Comparison of ENCODE assay signal across 8 cellular contexts in the genomic region with DNA sequence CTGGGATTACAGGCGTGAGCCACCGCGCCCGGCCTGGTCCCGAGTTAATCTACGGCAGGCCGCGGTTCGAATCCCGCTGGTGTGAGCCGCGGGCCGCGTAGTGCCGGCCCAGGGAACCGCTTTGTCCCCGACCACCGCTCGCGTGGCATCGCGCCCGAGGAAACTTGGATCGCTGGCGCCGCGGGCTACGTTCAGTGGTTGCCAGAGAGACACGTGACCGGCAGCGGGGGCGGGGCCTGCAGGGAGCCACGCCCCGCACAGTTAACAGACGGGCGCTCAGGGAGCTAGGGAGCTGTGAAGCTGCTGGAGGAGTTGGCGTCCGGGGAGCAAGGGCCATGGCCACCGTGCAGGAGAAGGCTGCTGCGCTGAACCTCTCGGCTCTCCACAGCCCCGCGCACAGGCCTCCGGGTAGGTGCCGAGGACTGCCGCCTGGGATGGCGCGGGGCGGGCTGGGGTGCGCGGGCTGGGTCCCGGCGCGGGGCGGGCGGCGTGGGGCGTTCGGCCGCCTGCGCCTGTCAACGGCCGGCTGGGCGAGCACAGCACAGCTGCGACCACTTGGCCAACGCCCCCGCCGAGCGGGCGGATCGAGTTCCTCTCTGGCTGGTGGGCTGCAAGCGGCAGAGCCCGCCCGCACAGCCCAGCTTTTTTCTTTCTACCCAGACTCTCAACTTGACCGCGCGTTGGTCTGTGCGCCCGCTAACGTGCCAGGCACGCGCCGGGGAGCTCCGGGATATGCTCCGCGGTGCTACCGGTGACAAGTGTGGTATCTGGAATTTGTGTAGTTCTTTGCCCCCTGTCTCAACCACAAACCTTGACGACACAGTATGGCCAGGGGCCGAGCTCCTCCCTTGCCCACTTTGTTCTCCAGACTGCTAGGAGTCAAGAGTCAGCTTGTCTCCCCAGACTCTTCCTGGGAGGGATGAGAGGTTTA. TPM values are rescaled to one million over a fixed set of nuclear protein-coding genes. Genes with fewer than 3 reads are reported as not detected.
DNase-seq lines count a peak whose midpoint lies in the region; ATAC-seq lines count a peak whose summit lies in the region.

Gene DEPDC7 (plus strand): TSS at position 258 of the 931 bp plus-strand sequence. CDS start 78 bp downstream, at position 336.

- no peaks in the 10 kb centered on the region for H3K36me3 ChIP-seq in CD4-positive, CD25-positive, alpha-beta regulatory T cell (ENCODE audit: control insufficient read depth, insufficient read depth, low read length)
- no peaks in the 10 kb centered on the region for H3K36me3 ChIP-seq in esophagus (ENCODE audit: control insufficient read depth in 2 of 2, insufficient read depth in 2 of 2, low read length in 1 of 2)

- no peak within 1 kb of the TSS for H3K27ac ChIP-seq in CD4-positive, CD25-positive, alpha-beta regulatory T cell (ENCODE audit: insufficient read depth, low read length, poor library complexity, severe bottlenecking)
- H3K27ac ChIP-seq in esophagus (ENCODE audit: low read depth in 2 of 2, low read length in 1 of 2), result peak within 1 kb of the TSS; percentile 41 to 67

- H3K4me1 Mint-ChIP-seq in CD4-positive, CD25-positive, alpha-beta regulatory T cell, result peaks cover 0 to 52% (median 25%) of the 10 kb centered on the region in 4 donors

- H3K4me3 ChIP-seq in CD4-positive, CD25-positive, alpha-beta regulatory T cell (ENCODE audit: low read depth, low read length), result peak within 1 kb of the TSS; percentile 61
- peak within 1 kb of the TSS; percentile 72 to 75 for H3K4me3 ChIP-seq in esophagus (ENCODE audit: low read depth in 1 of 2, low read length in 2 of 2)

- 3% methylated on average over 84 to 89 of the region's 89 CpGs for WGBS in esophagus, 2 donors

- no peaks in the 10 kb centered on the region for H3K36me3 Mint-ChIP-seq in CD4-positive, CD25-positive, alpha-beta regulatory T cell

- no peaks in the 10 kb centered on the region for H3K9me3 ChIP-seq in CD4-positive, CD25-positive, alpha-beta regulatory T cell (ENCODE audit: control insufficient read depth in 2 of 2, low read length in 2 of 2)
- no peaks in the 10 kb centered on the region for H3K9me3 ChIP-seq in esophagus (ENCODE audit: control insufficient read depth in 2 of 2, insufficient read depth in 1 of 2, low read depth in 1 of 2, low read length in 1 of 2)

- H3K4me1 ChIP-seq in CD4-positive, CD25-positive, alpha-beta regulatory T cell (ENCODE audit: control insufficient read depth, insufficient read depth, low read length, poor library complexity, severe bottlenecking), result peaks cover 31% of the 10 kb centered on the region
- no peaks in the 10 kb centered on the region for H3K4me1 ChIP-seq in esophagus (ENCODE audit: control insufficient read depth in 2 of 2, insufficient read depth in 2 of 2, low read length in 1 of 2)

- peaks cover 0 to 2% (median 0%) of the 10 kb centered on the region in 7 donors for H3K9me3 Mint-ChIP-seq in CD4-positive, CD25-positive, alpha-beta regulatory T cell

- peaks cover 29% of the 10 kb centered on the region for H3K27me3 ChIP-seq in CD4-positive, CD25-positive, alpha-beta regulatory T cell (ENCODE audit: control insufficient read depth, insufficient read depth, low read length)
- H3K27me3 ChIP-seq in esophagus (ENCODE audit: control insufficient read depth in 1 of 2, insufficient read depth in 2 of 2, low read length in 2 of 2), result no peaks in the 10 kb centered on the region

- peak; percentile 72 to 74 for ATAC-seq in CD4-positive, CD25-positive, alpha-beta regulatory T cell (ENCODE audit: low read depth in 2 of 2)
- peak; percentile 66 for ATAC-seq in GM19438 (IDR thresholded peaks at IDR 0.05; ENCODE audit: low read depth, unreplicated experiment)
- ATAC-seq in HG03558 (IDR thresholded peaks at IDR 0.05; ENCODE audit: extremely low read depth, unreplicated experiment), result peak; percentile 46

- peak within 1 kb of the TSS; percentile 35 to 74 (median 51) for H3K27ac Mint-ChIP-seq in CD4-positive, CD25-positive, alpha-beta regulatory T cell

- H3K27me3 Mint-ChIP-seq in CD4-positive, CD25-positive, alpha-beta regulatory T cell, result peaks cover 68% of the 10 kb centered on the region

- H3K4me3 Mint-ChIP-seq in CD4-positive, CD25-positive, alpha-beta regulatory T cell, result peak within 1 kb of the TSS; percentile 44 to 88 (median 74)

- DNase-seq in CD4-positive, CD25-positive, alpha-beta regulatory T cell, result peak; percentile 60 to 78 (median 72)
- DNase-seq in NOMO-1 (lab: John Stamatoyannopoulos, UW; ENCODE audit: unreplicated experiment in 2 of 2) (peak; percentile 42 to 67), activated T-cell treated with anti-CD3 and anti-CD28 coated beads for 4 hours (peak; percentile 74), mucosa of gallbladder (ENCODE audit: low spot score) (peak; percentile 93)
- DNase-seq in stimulated activated CD8-positive, alpha-beta memory T cell treated with anti-CD3 and anti-CD28 coated beads, Interleukin-2, amount 100 ng/mL, for 1 hour (ENCODE audit: low read depth in 2 of 2), result peak; percentile 56 to 60

RNA-seq across cellular contexts. Expression of gene DEPDC7, which starts in this region (rescaled TPM):
- 0.64 TPM for total RNA-seq in CD4-positive, CD25-positive, alpha-beta regulatory T cell
- polyA plus RNA-seq in CD4-positive, CD25-positive, alpha-beta regulatory T cell, result 1 to 10 TPM in 2 of 4 donors, under 1 TPM in 2; 0.60 to 1.5 (median 0.98) TPM
- 1 to 10 TPM; 3.2 to 5.6 TPM for polyA plus RNA-seq in esophagus
- total RNA-seq in mucosa of gallbladder, result 10.4 TPM
